3 cellular contexts compared by ENCODE assay signal in genomic region chr11:128686745-128687177, GRCh38.
TF ChIP-seq lines count a peak whose summit lies in the region.

No MANE protein-coding gene starts in this region.

TF ChIP-seq in GM23338, 12 proteins besides CTCF, POLR2A, EP300 and RAD21 (continues in another document):
- TF ChIP-seq ETS1 (IDR thresholded peaks at IDR 0.05) (no peak), ZNF331 (CRISPR knock-in tag; IDR thresholded peaks at IDR 0.05; ENCODE audit: low read depth) (no peak), ZNF462 (CRISPR knock-in tag; IDR thresholded peaks at IDR 0.05) (no peak)

TF ChIP-seq in SK-N-SH, 30 proteins besides CTCF, POLR2A, EP300 and RAD21:
- TF ChIP-seq IRF3 (IDR thresholded peaks at IDR 0.05; ENCODE audit: low read depth, low read length) = no peak
- TF ChIP-seq TAF1 (IDR thresholded peaks at IDR 0.05; ENCODE audit: borderline replicate concordance, low read depth, low read length) = no peak
- no peak for TF ChIP-seq MAX (IDR thresholded peaks at IDR 0.05; ENCODE audit: low read depth)
- no peak for TF ChIP-seq CHD2 (IDR thresholded peaks at IDR 0.05; ENCODE audit: low read length, partially characterized antibody)
- TF ChIP-seq NRF1 (IDR thresholded peaks at IDR 0.05; ENCODE audit: low read depth, low read length) = peak; percentile 45
- no peak for TF ChIP-seq USF2 (IDR thresholded peaks at IDR 0.05; ENCODE audit: borderline replicate concordance, low read depth, low read length)
- no peak for TF ChIP-seq TEAD4 (IDR thresholded peaks at IDR 0.05; ENCODE audit: borderline replicate concordance, insufficient read depth)
- no peak for TF ChIP-seq FOXJ3 (CRISPR knock-in tag; IDR thresholded peaks at IDR 0.05)
- TF ChIP-seq RCOR1 (IDR thresholded peaks at IDR 0.05; ENCODE audit: low read length) = no peak
- no peak for TF ChIP-seq SMC3 (IDR thresholded peaks at IDR 0.05; ENCODE audit: low read depth, low read length)
- peak; percentile 44; the same call in 1 of the 2 replicates for TF ChIP-seq MXI1 (IDR thresholded peaks at IDR 0.05; ENCODE audit: low read depth, low read length)
- no peak for TF ChIP-seq NFIC (IDR thresholded peaks at IDR 0.05; ENCODE audit: borderline replicate concordance)
- TF ChIP-seq POLR2AphosphoS5 (IDR thresholded peaks at IDR 0.05; ENCODE audit: low read depth, low read length) = no peak
- TF ChIP-seq JUND (IDR thresholded peaks at IDR 0.05) = no peak
- TF ChIP-seq YY1 (IDR thresholded peaks at IDR 0.05; ENCODE audit: low read depth) = no peak
- no peak for TF ChIP-seq ELF1 (IDR thresholded peaks at IDR 0.05)
- TF ChIP-seq EZH2phosphoT487 (IDR thresholded peaks at IDR 0.05; ENCODE audit: borderline replicate concordance, low read depth) = no peak

TF ChIP-seq in GM12878, 131 proteins besides CTCF, POLR2A, EP300 and RAD21:
- TF ChIP-seq MYC (IDR thresholded peaks at IDR 0.05; ENCODE audit: insufficient read depth, insufficient read length, insufficient replicate concordance, low read length, severe bottlenecking) (peak; percentile 36), KLF5 (IDR thresholded peaks at IDR 0.05; ENCODE audit: partially characterized antibody) (no peak)
